8 cellular contexts compared by ENCODE assay signal in genomic region chrX:130110379-130111219, GRCh38. TPM values are rescaled to one million over a fixed set of nuclear protein-coding genes. Genes with fewer than 3 reads are reported as not detected.
DNase-seq lines count a peak whose midpoint lies in the region; ATAC-seq and TF ChIP-seq lines count a peak whose summit lies in the region.

Gene ELF4 (minus strand): TSS chrX:130110497. CDS start chrX:130081330, 29,167 bp downstream.

- DNase-seq in BE2C (peak; percentile 21), HuH-7.5 (ENCODE audit: low spot score) (peak; percentile 56), T follicular helper cell (ENCODE audit: low read depth) (peak; percentile 45), astrocyte of the cerebellum (ENCODE audit: low read depth) (no peak), epidermal melanocyte (ENCODE audit: insufficient read length, low spot score) (no peak)
- DNase-seq in stimulated activated CD4-positive, alpha-beta T cell treated with anti-CD3 and anti-CD28 coated beads, Interleukin-1b, Interleukin-23, amount 100 ng/mL, for 1 hour (ENCODE audit: low read depth in 2 of 2): peak; percentile 15 to 28

- peak; percentile 26 for ATAC-seq in GM19025 (IDR thresholded peaks at IDR 0.05; ENCODE audit: low read depth, unreplicated experiment)

- TF ChIP-seq CTCF in BE2C (IDR thresholded peaks at IDR 0.05; ENCODE audit: low read depth, low read length): no peak
- TF ChIP-seq CTCF in astrocyte of the cerebellum (IDR thresholded peaks at IDR 0.05; ENCODE audit: low read depth, low read length, missing control alignments): no peak

- H3K27ac ChIP-seq in iPS-20b (ENCODE audit: low read length): no peak within 1 kb of the TSS

- peak within 1 kb of the TSS; percentile 32 for H3K4me3 ChIP-seq in BE2C (ENCODE audit: low read depth, low read length)
- H3K4me3 ChIP-seq in astrocyte of the cerebellum (ENCODE audit: low read depth, low read length): peak within 1 kb of the TSS; percentile 58
- peak within 1 kb of the TSS; percentile 55; the same call in 1 of the 2 replicates for H3K4me3 ChIP-seq in iPS-20b (ENCODE audit: low read length)

- in situ Hi-C loops in astrocyte of the cerebellum (cut with HindIII; ENCODE audit: low sequenced_read_pairs): no loop called here

- H3K27me3 ChIP-seq in BE2C (0 out of 2 replicates have a peak, but pooled peaks cover 3% of the 10 kb centered on the region), iPS-20b (ENCODE audit: insufficient read depth, low read length) (peaks cover 40% of the 10 kb centered on the region)

- H3K4me1 ChIP-seq in BE2C (no peaks in the 10 kb centered on the region), iPS-20b (ENCODE audit: insufficient read depth, low read length) (no peaks in the 10 kb centered on the region)

- H3K9me3 ChIP-seq in BE2C: no peaks in the 10 kb centered on the region
- H3K9me3 ChIP-seq in iPS-20b (ENCODE audit: insufficient read depth, low read depth, low read length): no peaks in the 10 kb centered on the region

- H3K36me3 ChIP-seq in BE2C (no peaks in the 10 kb centered on the region), iPS-20b (ENCODE audit: insufficient read depth, low read depth, low read length) (no peaks in the 10 kb centered on the region)

- H3K9ac ChIP-seq in iPS-20b (ENCODE audit: low read depth, low read length): no peak within 1 kb of the TSS

RNA-seq across cellular contexts. Expression of gene ELF4, which starts in this region (rescaled TPM):
- 0.39 TPM for polyA plus RNA-seq in BE2C (2012; ENCODE audit: insufficient read depth, insufficient read length, low read depth)

Comparison
In these comparisons a context has a peak if more than half of its experiments do, and no peak if none do; other contexts are left out.
1. DNase-seq: peak in BE2C (single experiment), HuH-7.5 (single experiment), T follicular helper cell (single experiment) and stimulated activated CD4-positive, alpha-beta T cell treated with anti-CD3 and anti-CD28 coated beads, Interleukin-1b, Interleukin-23, amount 100 ng/mL, for 1 hour (2 of 2); none in astrocyte of the cerebellum (single experiment) and epidermal melanocyte (single experiment).
2. Peak in every context shown above with its lines, with median percentiles within 50 percentile points of each other: H3K4me3 ChIP-seq.